In the genomic region with DNA sequence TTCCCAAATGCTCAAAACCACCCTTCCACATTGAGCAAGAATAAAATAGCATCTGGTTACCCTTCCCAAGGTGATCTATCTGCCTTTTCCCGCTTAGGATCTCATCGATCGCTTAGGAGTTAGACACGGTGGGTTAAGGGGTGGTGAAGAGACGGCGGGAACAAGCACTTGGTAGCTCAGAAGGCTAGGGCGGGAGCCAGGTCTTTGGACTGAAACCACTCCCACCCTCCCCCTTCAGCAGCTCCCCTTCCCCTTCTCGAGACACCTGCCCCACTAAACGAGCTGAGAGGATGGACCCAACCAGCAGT, we compare ENCODE assay signal across 8 cellular contexts. TPM values are rescaled to one million over a fixed set of nuclear protein-coding genes. Genes with fewer than 3 reads are reported as not detected.
DNase-seq lines count a peak whose midpoint lies in the region; ATAC-seq lines count a peak whose summit lies in the region.

No MANE protein-coding gene starts in this region.

- peak overlapping the region; percentile 100 for H3K4me3 Mint-ChIP-seq in activated CD4-positive, alpha-beta T cell treated with anti-CD3 and anti-CD28 coated beads, Interleukin-2, amount 10 ng/mL, durations not matched to agents 24 days and 14 days
- H3K4me3 Mint-ChIP-seq in activated CD4-positive, alpha-beta memory T cell treated with anti-CD3 and anti-CD28 coated beads, Interleukin-2, amount 10 ng/mL, durations not matched to agents 7 days and 5 days, result peak overlapping the region; percentile 99
- H3K4me3 Mint-ChIP-seq in stimulated activated naive B cell treated with anti-CD40 and anti-IgM and Interleukin-4, amounts not matched to agents 10 μg/mL and 1 μg/mL and 100 μg/mL, for 72 hours, result peak overlapping the region; percentile 99 to 100

- H3K27ac Mint-ChIP-seq in activated CD4-positive, alpha-beta T cell treated with anti-CD3 and anti-CD28 coated beads, Interleukin-2, amount 10 ng/mL, durations not matched to agents 24 days and 14 days, result peak overlapping the region; percentile 100
- peak overlapping the region; percentile 98 for H3K27ac Mint-ChIP-seq in activated CD4-positive, alpha-beta memory T cell treated with anti-CD3 and anti-CD28 coated beads, Interleukin-2, amount 10 ng/mL, durations not matched to agents 7 days and 5 days
- peak overlapping the region; percentile 100 for H3K27ac Mint-ChIP-seq in stimulated activated naive B cell treated with anti-CD40 and anti-IgM and Interleukin-4, amounts not matched to agents 10 μg/mL and 1 μg/mL and 100 μg/mL, for 72 hours

- H3K27me3 Mint-ChIP-seq in activated CD4-positive, alpha-beta T cell treated with anti-CD3 and anti-CD28 coated beads, Interleukin-2, amount 10 ng/mL, durations not matched to agents 24 days and 14 days, result no peaks in the 10 kb centered on the region
- H3K27me3 Mint-ChIP-seq in activated CD4-positive, alpha-beta memory T cell treated with anti-CD3 and anti-CD28 coated beads, Interleukin-2, amount 10 ng/mL, durations not matched to agents 7 days and 5 days, result no peaks in the 10 kb centered on the region
- H3K27me3 Mint-ChIP-seq in stimulated activated naive B cell treated with anti-CD40 and anti-IgM and Interleukin-4, amounts not matched to agents 10 μg/mL and 1 μg/mL and 100 μg/mL, for 72 hours, result no peaks in the 10 kb centered on the region

- peak; percentile 1 for ATAC-seq in HG03575 (IDR thresholded peaks at IDR 0.05; ENCODE audit: extremely low read depth, insufficient number of reproducible peaks, low FRiP score, unreplicated experiment)
- peak in 1 of 2 donors; percentile 32 for ATAC-seq in stimulated activated naive B cell treated with anti-CD40 and anti-IgM and Interleukin-4, amounts not matched to agents 10 μg/mL and 1 μg/mL and 100 μg/mL, for 72 hours (replicated peaks)

- peaks cover 34% of the 10 kb centered on the region for H3K4me1 Mint-ChIP-seq in activated CD4-positive, alpha-beta T cell treated with anti-CD3 and anti-CD28 coated beads, Interleukin-2, amount 10 ng/mL, durations not matched to agents 24 days and 14 days
- H3K4me1 Mint-ChIP-seq in activated CD4-positive, alpha-beta memory T cell treated with anti-CD3 and anti-CD28 coated beads, Interleukin-2, amount 10 ng/mL, durations not matched to agents 7 days and 5 days, result peaks cover 35% of the 10 kb centered on the region
- peaks cover 14 to 22% of the 10 kb centered on the region in 2 donors for H3K4me1 Mint-ChIP-seq in stimulated activated naive B cell treated with anti-CD40 and anti-IgM and Interleukin-4, amounts not matched to agents 10 μg/mL and 1 μg/mL and 100 μg/mL, for 72 hours

- no peak for DNase-seq in activated CD4-positive, alpha-beta T cell treated with anti-CD3 and anti-CD28 coated beads, Interleukin-2, amount 10 ng/mL, durations not matched to agents 24 days and 14 days
- no peak for DNase-seq in activated CD4-positive, alpha-beta T cell treated with anti-CD3 and anti-CD28 coated beads, Interleukin-2, amount 50 U/mL, for 48 hours
- no peak for DNase-seq in activated CD4-positive, alpha-beta memory T cell treated with anti-CD3 and anti-CD28 coated beads, Interleukin-2, amount 10 ng/mL, durations not matched to agents 7 days and 5 days
- DNase-seq in stimulated activated naive B cell treated with anti-CD40 and anti-IgM and Interleukin-4, amounts not matched to agents 10 μg/mL and 1 μg/mL and 100 μg/mL, for 72 hours, result no peak
- DNase-seq in kidney tubule cell (ENCODE audit: low spot score) (no peak), NCI-H446 (lab: John Stamatoyannopoulos, UW) (no peak)

- no peaks in the 10 kb centered on the region for H3K9me3 Mint-ChIP-seq in activated CD4-positive, alpha-beta T cell treated with anti-CD3 and anti-CD28 coated beads, Interleukin-2, amount 10 ng/mL, durations not matched to agents 24 days and 14 days
- H3K9me3 Mint-ChIP-seq in activated CD4-positive, alpha-beta memory T cell treated with anti-CD3 and anti-CD28 coated beads, Interleukin-2, amount 10 ng/mL, durations not matched to agents 7 days and 5 days, result no peaks in the 10 kb centered on the region
- H3K9me3 Mint-ChIP-seq in stimulated activated naive B cell treated with anti-CD40 and anti-IgM and Interleukin-4, amounts not matched to agents 10 μg/mL and 1 μg/mL and 100 μg/mL, for 72 hours, result no peaks in the 10 kb centered on the region

- intact Hi-C loops in activated CD4-positive, alpha-beta T cell treated with anti-CD3 and anti-CD28 coated beads, Interleukin-2, amount 10 ng/mL, durations not matched to agents 24 days and 14 days (cut with micrococcal nuclease), result loop anchor here (5.0 kb wide), 3 partner anchors 55 to 350 kb away; no protein-coding TSS in a partner anchor

- H3K36me3 Mint-ChIP-seq in activated CD4-positive, alpha-beta T cell treated with anti-CD3 and anti-CD28 coated beads, Interleukin-2, amount 10 ng/mL, durations not matched to agents 24 days and 14 days (ENCODE audit: low read depth), result peaks cover 27% of the 10 kb centered on the region
- peaks cover 34% of the 10 kb centered on the region for H3K36me3 Mint-ChIP-seq in activated CD4-positive, alpha-beta memory T cell treated with anti-CD3 and anti-CD28 coated beads, Interleukin-2, amount 10 ng/mL, durations not matched to agents 7 days and 5 days (ENCODE audit: low read depth)
- peaks cover 14 to 23% of the 10 kb centered on the region in 2 donors for H3K36me3 Mint-ChIP-seq in stimulated activated naive B cell treated with anti-CD40 and anti-IgM and Interleukin-4, amounts not matched to agents 10 μg/mL and 1 μg/mL and 100 μg/mL, for 72 hours

- H3K4me3 ChIP-seq in iPS-18c (ENCODE audit: insufficient read depth, low read depth, low read length), result peak overlapping the region; percentile 71

- POLR2A ChIA-PET in activated CD4-positive, alpha-beta memory T cell treated with anti-CD3 and anti-CD28 coated beads, Interleukin-2, amount 10 ng/mL, durations not matched to agents 7 days and 5 days (lab: Charles Lee), result interaction anchor here (0.7 to 2.7 kb wide), 22 partner anchors 9 to 546 kb away, joined by 3 to 47 read pairs (median 5); a partner anchor contains a TSS

- no peaks in the 10 kb centered on the region for H3K9me3 ChIP-seq in iPS-18c (ENCODE audit: control insufficient read depth, insufficient read depth, low read length)

- CTCF ChIA-PET in activated CD4-positive, alpha-beta memory T cell treated with anti-CD3 and anti-CD28 coated beads, Interleukin-2, amount 10 ng/mL, durations not matched to agents 7 days and 5 days (lab: Charles Lee), result interaction anchor here (1.2 to 2.1 kb wide), 4 partner anchors 9 to 168 kb away, joined by 4 to 9 read pairs (median 6); no protein-coding TSS in a partner anchor

RNA-seq across cellular contexts. Expression of a gene that starts 0.5 kb away (rescaled TPM):
- 71.2 and 78.9 TPM in 2 replicates for total RNA-seq in activated CD4-positive, alpha-beta T cell treated with anti-CD3 and anti-CD28 coated beads, Interleukin-2, amount 10 ng/mL, durations not matched to agents 24 days and 14 days
- total RNA-seq in activated CD4-positive, alpha-beta memory T cell treated with anti-CD3 and anti-CD28 coated beads, Interleukin-2, amount 10 ng/mL, durations not matched to agents 7 days and 5 days, result 10 to 100 TPM; 42.2 to 43.1 TPM
